In genomic region chr17:50909765-50910661, GRCh38 we compare ENCODE assay signal across 9 cellular contexts. TPM values are rescaled to one million over a fixed set of nuclear protein-coding genes. Genes with fewer than 3 reads are reported as not detected.
DNase-seq lines count a peak whose midpoint lies in the region; ATAC-seq and TF ChIP-seq lines count a peak whose summit lies in the region.
"Had no signal": no experiment of that assay in that cellular context is flagged by ENCODE, and none has a peak within 500 bp of the region (broad histone marks: within the 10 kb centered on the region; RNA-seq: fewer than 3 reads in every experiment).

No MANE protein-coding gene starts in this region.

- in situ Hi-C loops in brain microvascular endothelial cell (cut with HindIII; ENCODE audit: low pct_ligation_motif_present, low sequenced_read_pairs), result no loop called here

- CTCF ChIA-PET in PC-3 (lab: Charles Lee), result no interaction called here

- 36% methylated on average over 17 of the region's 17 CpGs for WGBS in liver

- TF ChIP-seq RAD21 in liver (IDR thresholded peaks at IDR 0.05), result peak in 1 of 2 donors; percentile 61

- TF ChIP-seq POLR2A in Peyer's patch (IDR thresholded peaks at IDR 0.05), result no peak

- DNase-seq in Peyer's patch (peak in 1 of 3 donors; percentile 49), activated T-helper 1 cell treated with Interleukin-2 at 50 U/mL for 16 hours (ENCODE audit: low read depth) (peak; percentile 62), NCI-H526 (lab: John Stamatoyannopoulos, UW) (no peak), brain microvascular endothelial cell (no peak), PC-3 (no peak)
- DNase-seq in stimulated activated CD8-positive, alpha-beta memory T cell treated with anti-CD3 and anti-CD28 coated beads, Interleukin-7, amount 100 ng/mL, for 4 hours (ENCODE audit: low read depth in 2 of 2), result peak; percentile 54 to 64

- BruUV-seq in PC-3 (replicated peaks; lab: Mats Ljungman, UMichigan), result no TSS peak

- H3K9ac ChIP-seq in liver (ENCODE audit: low read depth in 1 of 2, low read length in 2 of 2) (peak overlapping the region; percentile 81 to 83), PC-3 (ENCODE audit: low read length) (no peak overlapping the region)

- H2AFZ ChIP-seq in PC-3 (ENCODE audit: low read length), result no peak overlapping the region

- no peaks in the 10 kb centered on the region for H3K27me3 ChIP-seq in Peyer's patch
- H3K27me3 ChIP-seq in liver (ENCODE audit: control insufficient read depth in 4 of 4, insufficient read depth in 4 of 4, low read length in 3 of 4), result no peaks in the 10 kb centered on the region
- peaks cover 3% of the 10 kb centered on the region for H3K27me3 ChIP-seq in brain microvascular endothelial cell (replicated peaks)
- H3K27me3 ChIP-seq in PC-3 (ENCODE audit: low read length), result no peaks in the 10 kb centered on the region

- H3K27ac ChIP-seq in Peyer's patch (peak overlapping the region in 3 of 4 donors; percentile 6 to 64 (median 46)), liver (ENCODE audit: low read depth in 1 of 2, low read length in 2 of 2) (peak overlapping the region; percentile 90 to 98), brain microvascular endothelial cell (no peak overlapping the region), PC-3 (ENCODE audit: low read length) (no peak overlapping the region)
- H3K27ac ChIP-seq: thoracic aorta had no signal

- no peaks in the 10 kb centered on the region for H4K20me1 ChIP-seq in PC-3 (ENCODE audit: low read length)

- intact Hi-C loops in PC-3 (cut with micrococcal nuclease), result no loop called here

- H3K79me2 ChIP-seq in PC-3 (ENCODE audit: low read length), result no peaks in the 10 kb centered on the region

- H3K4me2 ChIP-seq in PC-3 (ENCODE audit: low read length), result no peak overlapping the region

- H3K4me1 ChIP-seq in Peyer's patch, result peaks cover 0 to 11% (median 3%) of the 10 kb centered on the region in 4 donors
- peaks cover 18 to 73% (median 49%) of the 10 kb centered on the region in 4 donors for H3K4me1 ChIP-seq in liver (ENCODE audit: control insufficient read depth in 4 of 4, insufficient read depth in 4 of 4, low read length in 3 of 4)
- H3K4me1 ChIP-seq in PC-3 (ENCODE audit: insufficient read depth, low read length), result peaks cover 9% of the 10 kb centered on the region

- H3K36me3 ChIP-seq in Peyer's patch (no peaks in the 10 kb centered on the region), liver (ENCODE audit: control insufficient read depth in 4 of 4, insufficient read depth in 3 of 4, low read depth in 1 of 4, low read length in 3 of 4) (no peaks in the 10 kb centered on the region), brain microvascular endothelial cell (replicated peaks) (no peaks in the 10 kb centered on the region), PC-3 (ENCODE audit: low read depth, low read length) (no peaks in the 10 kb centered on the region)
- H3K36me3 ChIP-seq: thoracic aorta had no signal

- POLR2A ChIA-PET in PC-3 (lab: Charles Lee; ENCODE audit: unreplicated experiment), result no interaction called here

- H3K4me3 ChIP-seq in Peyer's patch (no peak overlapping the region), liver (ENCODE audit: low read depth in 1 of 3, low read length in 3 of 3) (peak overlapping the region; percentile 6 to 58 (median 16)), brain microvascular endothelial cell (ENCODE audit: low read depth, low read length) (no peak overlapping the region), PC-3 (ENCODE audit: low read length) (no peak overlapping the region)
- H3K4me3 ChIP-seq: thoracic aorta had no signal

- ATAC-seq in GM18498 (IDR thresholded peaks at IDR 0.05; ENCODE audit: unreplicated experiment), result no peak
- ATAC-seq in PC-3, result no peak

- H3F3A ChIP-seq in PC-3 (ENCODE audit: low read length, unreplicated experiment), result no peaks in the 10 kb centered on the region

- TF ChIP-seq CTCF in Peyer's patch (IDR thresholded peaks at IDR 0.05) (no peak), liver (IDR thresholded peaks at IDR 0.05; ENCODE audit: low read depth, low read length, missing input control) (no peak), brain microvascular endothelial cell (IDR thresholded peaks at IDR 0.05; ENCODE audit: low read depth, low read length, missing control alignments) (no peak), PC-3 (conservative IDR thresholded peaks at IDR 0.05; ENCODE audit: low read depth, low read length) (no peak)

- no peaks in the 10 kb centered on the region for H3K9me2 ChIP-seq in PC-3 (replicated peaks; ENCODE audit: low read length)

- H3K9me3 ChIP-seq in Peyer's patch, result no peaks in the 10 kb centered on the region
- H3K9me3 ChIP-seq in liver (ENCODE audit: control insufficient read depth in 4 of 4, low read length in 3 of 4), result no peaks in the 10 kb centered on the region
- no peaks in the 10 kb centered on the region for H3K9me3 ChIP-seq in PC-3 (ENCODE audit: low read length)
- H3K9me3 ChIP-seq: thoracic aorta had no signal

TF ChIP-seq in liver, 16 proteins besides CTCF, POLR2A, EP300 and RAD21:
- peak; percentile 80 for TF ChIP-seq NR2F2 (IDR thresholded peaks at IDR 0.05)
- TF ChIP-seq EGR1 (IDR thresholded peaks at IDR 0.05; ENCODE audit: low read depth in 2 of 2), result peak; percentile 25 to 55
- TF ChIP-seq HNF4G (IDR thresholded peaks at IDR 0.05), result peak; percentile 87
- TF ChIP-seq TAF1 (conservative IDR thresholded peaks at IDR 0.05), result peak; percentile 49
- peak; percentile 91 to 99 for TF ChIP-seq RXRA (IDR thresholded peaks at IDR 0.05)
- TF ChIP-seq SP1 (IDR thresholded peaks at IDR 0.05), result peak; percentile 94
- peak; percentile 87 to 97 for TF ChIP-seq HNF4A (conservative IDR thresholded peaks at IDR 0.05)
- no peak for TF ChIP-seq FOXA2 (IDR thresholded peaks at IDR 0.05)
- no peak for TF ChIP-seq YY1 (IDR thresholded peaks at IDR 0.05)

RNA-seq across cellular contexts. Expression of gene TOB1, which starts 43.9 kb away (rescaled TPM):
- total RNA-seq in Peyer's patch (100 to 1,000 TPM in 1 of 4 donors, 10 to 100 TPM in 3; 38.0 to 101 (median 60.6) TPM), liver (10 to 100 TPM; 10.2 to 28.0 TPM), PC-3 (2014; rRNA removed) (28.7 and 39.3 TPM in 2 replicates)
- 100 to 1,000 TPM in 1 of 2 donors, 10 to 100 TPM in 1; 47.5 to 132 TPM for polyA plus RNA-seq in liver

Comparison
In these comparisons a context has a peak if more than half of its experiments do, and no peak if none do; other contexts are left out.
1. DNase-seq: peak in activated T-helper 1 cell treated with Interleukin-2 at 50 U/mL for 16 hours (single experiment) and stimulated activated CD8-positive, alpha-beta memory T cell treated with anti-CD3 and anti-CD28 coated beads, Interleukin-7, amount 100 ng/mL, for 4 hours (2 of 2); none in NCI-H526 (0 of 2), brain microvascular endothelial cell (single experiment) and PC-3 (single experiment).
2. H3K27ac ChIP-seq: peak in Peyer's patch (3 of 4) and liver (2 of 2); none in brain microvascular endothelial cell (single experiment) and PC-3 (single experiment).
3. H3K4me3 ChIP-seq: peak in liver (3 of 3); none in Peyer's patch (0 of 4), brain microvascular endothelial cell (single experiment) and PC-3 (single experiment).